Comparison of ENCODE assay signal across 32 cellular contexts in the genomic region with DNA sequence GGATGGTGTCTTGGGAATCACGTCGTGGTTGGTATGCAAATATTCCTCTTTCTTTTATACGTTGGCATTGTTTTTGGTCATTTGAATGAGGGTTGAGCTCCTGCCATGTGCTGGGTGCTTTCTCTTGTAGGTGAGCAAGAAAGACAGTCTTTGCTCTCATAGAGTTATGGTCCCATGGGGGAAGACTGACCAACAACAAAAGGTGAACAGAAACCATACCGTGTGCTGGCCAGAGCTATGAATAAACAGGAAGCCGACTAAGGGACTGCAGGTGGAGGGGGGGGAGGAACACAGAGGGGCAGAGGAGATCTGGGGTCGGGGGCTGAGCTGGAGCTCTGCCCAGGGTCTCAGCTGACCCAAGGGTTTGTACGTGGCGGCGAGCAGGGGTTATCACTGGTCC.
DNase-seq lines count a peak whose midpoint lies in the region; ATAC-seq and TF ChIP-seq lines count a peak whose summit lies in the region.
"Had no signal": no experiment of that assay in that cellular context is flagged by ENCODE, and none has a peak within 500 bp of the region (broad histone marks: within the 10 kb centered on the region; RNA-seq: fewer than 3 reads in every experiment).

No MANE protein-coding gene starts in this region.

- TF ChIP-seq CTCF in mammary epithelial cell (conservative IDR thresholded peaks at IDR 0.05 in 1 of 2, IDR thresholded peaks at IDR 0.05 in 1 of 2; ENCODE audit: extremely low read depth in 1 of 2, insufficient read depth in 1 of 2, low read depth in 1 of 2, low read length in 2 of 2): no peak
- TF ChIP-seq CTCF in breast epithelium (IDR thresholded peaks at IDR 0.05): no peak
- TF ChIP-seq CTCF in WTC11 (IDR thresholded peaks at IDR 0.05): no peak
- TF ChIP-seq CTCF in osteoblast (IDR thresholded peaks at IDR 0.05; ENCODE audit: extremely low read depth, low read depth, low read length): no peak
- TF ChIP-seq CTCF in osteocyte (IDR thresholded peaks at IDR 0.05): no peak

- H3K27ac ChIP-seq in mammary epithelial cell (ENCODE audit: insufficient read depth, low read depth, low read length): no peak overlapping the region
- H3K27ac ChIP-seq in breast epithelium: no peak overlapping the region
- no peak overlapping the region for H3K27ac ChIP-seq in osteoblast (ENCODE audit: low read depth, low read length)
- H3K27ac ChIP-seq: body of pancreas, dorsolateral prefrontal cortex, parathyroid adenoma, SJCRH30, suprapubic skin had no signal

- POLR2A ChIA-PET in WTC11 (lab: Charles Lee): interaction anchor here (0.7 kb wide), 1 partner anchor 42 kb away, joined by 4 read pairs; no protein-coding TSS in a partner anchor

- H3K36me3 ChIP-seq in mammary epithelial cell (ENCODE audit: insufficient read depth, low read length) (no peaks in the 10 kb centered on the region), breast epithelium (no peaks in the 10 kb centered on the region), osteoblast (ENCODE audit: insufficient read depth, low read length) (no peaks in the 10 kb centered on the region)
- H3K36me3 ChIP-seq: MG63, SJCRH30, suprapubic skin had no signal

- H3K9me3 ChIP-seq in mammary epithelial cell (replicated peaks; ENCODE audit: insufficient read depth, low read length): no peaks in the 10 kb centered on the region
- H3K9me3 ChIP-seq in breast epithelium: no peaks in the 10 kb centered on the region
- no peaks in the 10 kb centered on the region for H3K9me3 ChIP-seq in osteoblast (ENCODE audit: low read depth, low read length)
- H3K9me3 ChIP-seq: body of pancreas, MG63, SJCRH30, suprapubic skin had no signal

- H3K4me2 ChIP-seq in mammary epithelial cell (ENCODE audit: insufficient read depth, low read depth, low read length) (no peak overlapping the region), osteoblast (ENCODE audit: insufficient read depth, low read length) (no peak overlapping the region)
- H3K4me2 ChIP-seq: smooth muscle cell had no signal

- no peaks in the 10 kb centered on the region for H3K27me3 Mint-ChIP-seq in WTC11 (ENCODE audit: low read depth)
- peaks cover 13% of the 10 kb centered on the region for H3K27me3 Mint-ChIP-seq in osteocyte (ENCODE audit: unreplicated experiment)

- TF ChIP-seq POLR2A in breast epithelium (IDR thresholded peaks at IDR 0.05): no peak

- H3K36me3 Mint-ChIP-seq in WTC11: no peaks in the 10 kb centered on the region
- no peaks in the 10 kb centered on the region for H3K36me3 Mint-ChIP-seq in osteocyte (ENCODE audit: unreplicated experiment)
- H3K36me3 Mint-ChIP-seq: activated naive CD4-positive, alpha-beta T cell treated with anti-CD3 and anti-CD28 coated beads, Interleukin-2, amount 10 ng/mL, durations not matched to agents 7 days and 5 days; CD8-positive, alpha-beta T cell had no signal

- H2AFZ ChIP-seq in mammary epithelial cell (ENCODE audit: low read depth, low read length) (peak overlapping the region; percentile 47), osteoblast (ENCODE audit: low read length) (no peak overlapping the region)
- H2AFZ ChIP-seq: parathyroid adenoma had no signal

- dilution Hi-C loops in mammary epithelial cell (cut with HindIII; ENCODE audit: low sequenced_read_pairs): no loop called here

- H3K27me3 ChIP-seq in mammary epithelial cell (ENCODE audit: insufficient read depth, low read length): no peaks in the 10 kb centered on the region
- no peaks in the 10 kb centered on the region for H3K27me3 ChIP-seq in breast epithelium
- peaks cover 3% of the 10 kb centered on the region for H3K27me3 ChIP-seq in osteoblast (ENCODE audit: insufficient read depth, low read length)
- H3K27me3 ChIP-seq: body of pancreas, dorsolateral prefrontal cortex, MG63 had no signal

- H3K9ac ChIP-seq in mammary epithelial cell (ENCODE audit: insufficient read depth, low read length): no peak overlapping the region
- H3K9ac ChIP-seq: parathyroid adenoma had no signal

- 61% methylated on average over 4 of the region's 9 CpGs for WGBS in mammary epithelial cell (ENCODE audit: low coverage, missing lambda C conversion rate)

- BruUV-seq in mammary epithelial cell (replicated peaks; lab: Mats Ljungman, UMichigan): no TSS peak

- intact Hi-C loops in mammary epithelial cell (cut with micrococcal nuclease) (no loop called here), breast epithelium (cut with DNase I; ENCODE audit: low total_unique reads) (no loop called here)

- no peaks in the 10 kb centered on the region for H4K20me1 ChIP-seq in mammary epithelial cell (ENCODE audit: insufficient read depth, low read length)
- H4K20me1 ChIP-seq in osteoblast (ENCODE audit: insufficient read depth, low read length): no peaks in the 10 kb centered on the region

- in situ Hi-C loops in mammary epithelial cell (cut with MboI; ENCODE audit: low sequenced_read_pairs in 2 of 2) (no loop called here), ACHN (cut with HindIII; ENCODE audit: low pct_ligation_motif_present, low pct_unique_long_range_greater_than_20kb, low sequenced_read_pairs) (no loop called here)

- peak overlapping the region; percentile 18 for H3K4me3 Mint-ChIP-seq in WTC11
- no peak overlapping the region for H3K4me3 Mint-ChIP-seq in osteocyte (ENCODE audit: unreplicated experiment)
- H3K4me3 Mint-ChIP-seq: activated CD8-positive, alpha-beta T cell treated with anti-CD3 and anti-CD28 coated beads, Interleukin-2, amount 10 ng/mL, durations not matched to agents 7 days and 5 days; activated naive CD4-positive, alpha-beta T cell treated with anti-CD3 and anti-CD28 coated beads, Interleukin-2, amount 10 ng/mL, durations not matched to agents 7 days and 5 days; activated T-helper 17 cell treated with anti-CD3 and anti-CD28 coated beads, Interleukin-2, amount 50 U/mL, for 72 hours; CD8-positive, alpha-beta T cell; HFFc6; nephron progenitor cell had no signal

- ATAC-seq in HG02938 (IDR thresholded peaks at IDR 0.05; ENCODE audit: unreplicated experiment) (peak; percentile 84), WTC11 (no peak)
- ATAC-seq: activated CD8-positive, alpha-beta T cell treated with anti-CD3 and anti-CD28 coated beads, Interleukin-2, amount 10 ng/mL, durations not matched to agents 7 days and 5 days; activated T-helper 17 cell treated with anti-CD3 and anti-CD28 coated beads, Interleukin-2, amount 50 U/mL, for 72 hours; body of pancreas; CD8-positive, alpha-beta T cell; K562; left colon had no signal

- H3K4me3 ChIP-seq in mammary epithelial cell (replicated peaks in 1 of 3; ENCODE audit: insufficient read depth in 1 of 3, low read depth in 2 of 3, low read length in 3 of 3) (no peak overlapping the region), breast epithelium (no peak overlapping the region), osteoblast (ENCODE audit: insufficient read depth, low read length) (no peak overlapping the region)
- H3K4me3 ChIP-seq: body of pancreas, dorsolateral prefrontal cortex, K562, MG63, SJCRH30, smooth muscle cell, suprapubic skin had no signal

- peaks cover 83% of the 10 kb centered on the region for H3K4me1 Mint-ChIP-seq in WTC11
- H3K4me1 Mint-ChIP-seq in osteocyte (ENCODE audit: unreplicated experiment): no peaks in the 10 kb centered on the region
- H3K4me1 Mint-ChIP-seq: activated naive CD4-positive, alpha-beta T cell treated with anti-CD3 and anti-CD28 coated beads, Interleukin-2, amount 10 ng/mL, durations not matched to agents 7 days and 5 days; activated T-helper 17 cell treated with anti-CD3 and anti-CD28 coated beads, Interleukin-2, amount 50 U/mL, for 72 hours had no signal

- H3K4me1 ChIP-seq in mammary epithelial cell (ENCODE audit: insufficient read depth, low read length) (peaks cover 4% of the 10 kb centered on the region), breast epithelium (no peaks in the 10 kb centered on the region), osteoblast (ENCODE audit: insufficient read depth, low read length) (no peaks in the 10 kb centered on the region)
- H3K4me1 ChIP-seq: body of pancreas, parathyroid adenoma, SJCRH30, suprapubic skin had no signal

- H3K79me2 ChIP-seq in mammary epithelial cell (ENCODE audit: insufficient read depth, low read length) (no peaks in the 10 kb centered on the region), osteoblast (ENCODE audit: insufficient read depth, low read length) (no peaks in the 10 kb centered on the region)
- H3K79me2 ChIP-seq: parathyroid adenoma had no signal

- DNase-seq in mammary epithelial cell (no peak), breast epithelium (ENCODE audit: low spot score in 2 of 2) (no peak), WTC11 (ENCODE audit: low spot score) (no peak), osteoblast (ENCODE audit: insufficient read length, low spot score, missing footprints) (peak; percentile 49), ecto neural progenitor cell (ENCODE audit: low spot score) (no peak), ACHN (no peak), osteocyte (ENCODE audit: extremely low spot score, unreplicated experiment) (no peak)
- DNase-seq: activated CD4-positive, alpha-beta T cell treated with anti-CD3 and anti-CD28 coated beads for 4 hours; activated CD8-positive, alpha-beta T cell treated with anti-CD3 and anti-CD28 coated beads, Interleukin-2, amount 10 ng/mL, durations not matched to agents 7 days and 5 days; activated naive CD4-positive, alpha-beta T cell treated with anti-CD3 and anti-CD28 coated beads, Interleukin-2, amount 10 ng/mL, durations not matched to agents 7 days and 5 days; AML-193; body of pancreas; CD8-positive, alpha-beta T cell; dorsolateral prefrontal cortex; HFFc6; left colon; MG63; NCI-H1105 treated with DMSO at 0.1 percent for 48 hours; NCI-H2029; NCI-H226; NCI-H82; nephron progenitor cell; SJCRH30; stimulated activated naive CD4-positive, alpha-beta T cell; SW 1271; T-helper 9 cell had no signal

- CTCF ChIA-PET in mammary epithelial cell (lab: Charles Lee; ENCODE audit: low non-redundant PET): no interaction called here
- CTCF ChIA-PET in WTC11 (lab: Charles Lee): interaction anchor here (0.7 to 1.8 kb wide), 7 partner anchors 18 to 467 kb away, joined by 3 to 16 read pairs (median 4); no protein-coding TSS in a partner anchor

- H3K9me3 Mint-ChIP-seq in WTC11 (no peaks in the 10 kb centered on the region), osteocyte (ENCODE audit: unreplicated experiment) (no peaks in the 10 kb centered on the region)
- H3K9me3 Mint-ChIP-seq: activated naive CD4-positive, alpha-beta T cell treated with anti-CD3 and anti-CD28 coated beads, Interleukin-2, amount 10 ng/mL, durations not matched to agents 7 days and 5 days; activated T-helper 17 cell treated with anti-CD3 and anti-CD28 coated beads, Interleukin-2, amount 50 U/mL, for 72 hours; CD8-positive, alpha-beta T cell; nephron progenitor cell had no signal

- peak overlapping the region; percentile 98 for H3K27ac Mint-ChIP-seq in WTC11
- no peak overlapping the region for H3K27ac Mint-ChIP-seq in osteocyte (ENCODE audit: unreplicated experiment)
- H3K27ac Mint-ChIP-seq: activated CD8-positive, alpha-beta T cell treated with anti-CD3 and anti-CD28 coated beads, Interleukin-2, amount 10 ng/mL, durations not matched to agents 7 days and 5 days; activated naive CD4-positive, alpha-beta T cell treated with anti-CD3 and anti-CD28 coated beads, Interleukin-2, amount 10 ng/mL, durations not matched to agents 7 days and 5 days; activated T-helper 17 cell treated with anti-CD3 and anti-CD28 coated beads, Interleukin-2, amount 50 U/mL, for 72 hours; CD8-positive, alpha-beta T cell; HFFc6; nephron progenitor cell had no signal
